9 cellular contexts compared by ENCODE assay signal in genomic region chr3:184604039-184604955, GRCh38. TPM values are rescaled to one million over a fixed set of nuclear protein-coding genes. Genes with fewer than 3 reads are reported as not detected.
DNase-seq lines count a peak whose midpoint lies in the region; ATAC-seq, FAIRE-seq and TF ChIP-seq lines count a peak whose summit lies in the region.
"Had no signal": no experiment of that assay in that cellular context is flagged by ENCODE, and none has a peak within 500 bp of the region (broad histone marks: within the 10 kb centered on the region; RNA-seq: fewer than 3 reads in every experiment).

No MANE protein-coding gene starts in this region.

- no peak overlapping the region for H2BK20ac ChIP-seq in H1 (ENCODE audit: low read length)

- peak overlapping the region; percentile 46; the same call in 1 of the 2 replicates for H2BK15ac ChIP-seq in H1 (ENCODE audit: low read length)

- H3K56ac ChIP-seq in H1 (replicated peaks; ENCODE audit: insufficient read length, low read depth, low read length), result no peak overlapping the region

- peak overlapping the region; percentile 77 to 82 for H3K4me2 ChIP-seq in H1 (ENCODE audit: insufficient read depth in 1 of 2, low read depth in 2 of 2, low read length in 2 of 2)

- TF ChIP-seq EP300 in H1 (IDR thresholded peaks at IDR 0.05; ENCODE audit: borderline replicate concordance in 1 of 2, low read depth in 2 of 2, low read length in 2 of 2), result no peak; a peak in 1 of 3 replicates
- TF ChIP-seq EP300 in upper lobe of left lung (IDR thresholded peaks at IDR 0.05), result no peak

- H3K4me3 Mint-ChIP-seq in activated T-cell treated with anti-CD3 and anti-CD28 coated beads, Interleukin-2, amount 50 U/mL, for 72 hours, result peak overlapping the region; percentile 43 to 69

- H2BK120ac ChIP-seq in H1 (replicated peaks; ENCODE audit: low read depth, low read length), result no peak overlapping the region

- peaks cover 16% of the 10 kb centered on the region; the same call in 1 of the 2 replicates for H3K23me2 ChIP-seq in H1 (ENCODE audit: low read depth, low read length)

- no peak overlapping the region for H3K14ac ChIP-seq in H1 (ENCODE audit: insufficient read length)

- no peak for TF ChIP-seq POLR2A in H1 (IDR thresholded peaks at IDR 0.05; ENCODE audit: control extremely low read depth in 1 of 2, low read depth in 2 of 2, low read length in 2 of 2)
- no peak for TF ChIP-seq POLR2A in upper lobe of left lung (IDR thresholded peaks at IDR 0.05)

- peak overlapping the region; percentile 43 for H4K8ac ChIP-seq in H1 (ENCODE audit: extremely low read depth, insufficient read depth, low read length)

- no peak overlapping the region for H4K5ac ChIP-seq in H1 (ENCODE audit: insufficient read length, low read depth, low read length)

- H3K36me3 ChIP-seq in H1 (ENCODE audit: control insufficient read depth in 2 of 4, insufficient read depth in 4 of 4, low read length in 3 of 4), result no peaks in the 10 kb centered on the region
- no peaks in the 10 kb centered on the region for H3K36me3 ChIP-seq in mucosa of descending colon (ENCODE audit: low read depth)
- no peaks in the 10 kb centered on the region for H3K36me3 ChIP-seq in upper lobe of left lung

- TF ChIP-seq CTCF in H1 (IDR thresholded peaks at IDR 0.05; ENCODE audit: control extremely low read depth in 1 of 3, insufficient read depth in 1 of 3, low read depth in 1 of 3, low read length in 3 of 3) (peak in 2 of 3 experiments; percentile 2 to 9; a peak in 2 of 4 replicates), mucosa of descending colon (IDR thresholded peaks at IDR 0.05) (no peak), upper lobe of left lung (IDR thresholded peaks at IDR 0.05) (no peak)

- H3K79me1 ChIP-seq in H1 (ENCODE audit: low read depth, low read length), result no peaks in the 10 kb centered on the region

- FAIRE-seq in H1 (lab: Jason Lieb, UNC), result peak; percentile 62

- peaks cover 1 to 2% of the 10 kb centered on the region in 2 donors for H3K36me3 Mint-ChIP-seq in activated T-cell treated with anti-CD3 and anti-CD28 coated beads, Interleukin-2, amount 50 U/mL, for 72 hours (ENCODE audit: insufficient read depth in 2 of 2)

- H3K9me3 ChIP-seq in H1 (ENCODE audit: insufficient read depth in 2 of 2, low read depth in 1 of 2, low read length in 1 of 2), result no peaks in the 10 kb centered on the region
- H3K9me3 ChIP-seq in mucosa of descending colon, result no peaks in the 10 kb centered on the region
- H3K9me3 ChIP-seq in upper lobe of left lung, result no peaks in the 10 kb centered on the region

- no peak overlapping the region for H2AFZ ChIP-seq in H1 (ENCODE audit: low read length)

- H3K27me3 Mint-ChIP-seq in activated T-cell treated with anti-CD3 and anti-CD28 coated beads, Interleukin-2, amount 50 U/mL, for 72 hours (ENCODE audit: low read depth), result peaks cover 51% of the 10 kb centered on the region

- H4K20me1 ChIP-seq in H1 (replicated peaks in 1 of 2; ENCODE audit: control insufficient read depth in 1 of 2, insufficient read depth in 2 of 2, low read length in 2 of 2), result peaks cover 2 to 10% of the 10 kb centered on the region in 2 experiments

- no peak overlapping the region for H4K91ac ChIP-seq in H1 (replicated peaks; ENCODE audit: insufficient read length, low read length)

- no peak overlapping the region for H3K27ac Mint-ChIP-seq in activated T-cell treated with anti-CD3 and anti-CD28 coated beads, Interleukin-2, amount 50 U/mL, for 72 hours

- H3K79me2 ChIP-seq in H1 (ENCODE audit: control insufficient read depth in 1 of 2, insufficient read depth in 2 of 2, low read length in 2 of 2), result no peaks in the 10 kb centered on the region

- H2AK5ac ChIP-seq in H1 (ENCODE audit: low read depth, low read length), result no peak overlapping the region

- peaks cover 41 to 81% (median 77%) of the 10 kb centered on the region in 4 experiments for H3K27me3 ChIP-seq in H1 (replicated peaks in 1 of 4; ENCODE audit: control insufficient read depth in 3 of 4, extremely low read depth in 1 of 4, insufficient read depth in 3 of 4, low read length in 3 of 4)
- peaks cover 0 to 25% (median 13%) of the 10 kb centered on the region in 4 donors for H3K27me3 ChIP-seq in upper lobe of left lung

- H3K4me3 ChIP-seq in H1 (ENCODE audit: extremely low read depth in 1 of 4, insufficient read depth in 2 of 4, low read depth in 3 of 4, low read length in 4 of 4) (peak overlapping the region; percentile 24 to 67 (median 46)), mucosa of descending colon (peak overlapping the region; percentile 9), upper lobe of left lung (peak overlapping the region in 3 of 4 donors; percentile 35 to 51 (median 49))

- H3K27ac ChIP-seq in H1 (ENCODE audit: low read depth, low read length) (no peak overlapping the region), upper lobe of left lung (peak overlapping the region in 1 of 4 donors; percentile 54)

- no peak overlapping the region for H3K23ac ChIP-seq in H1 (ENCODE audit: insufficient read length)

- no peak overlapping the region for H3K4ac ChIP-seq in H1 (replicated peaks; ENCODE audit: insufficient read length, low read depth, low read length)

- WGBS in H1 (ENCODE audit: extremely low coverage in 1 of 2, insufficient coverage in 1 of 2, insufficient read length in 1 of 2, insufficient replicate concordance in 2 of 2, low coverage in 1 of 2, low lambda C conversion rate in 2 of 2, missing lambda C conversion rate in 1 of 2), 2 experiments, result 2% methylated on average over 39 of the region's 66 CpGs; no CpG with 5 or more reads in 1 of the 2 experiments
- WGBS in upper lobe of left lung, 2 donors, result 6 to 11% methylated on average over 11 to 42 of the region's 66 CpGs

- no peak overlapping the region for H3K9ac ChIP-seq in H1 (replicated peaks in 1 of 4; ENCODE audit: extremely low read depth in 1 of 4, low read depth in 3 of 4, low read length in 3 of 4)

- CTCF ChIA-PET in H1 (lab: Charles Lee; ENCODE audit: partially characterized antibody), result interaction anchor here (0.7 to 2.6 kb wide), 28 partner anchors 9 to 174 kb away, joined by 3 to 13 read pairs (median 4); partner anchors contain the start of genes EPHB3 and MAGEF1

- H3K4me1 ChIP-seq in H1 (replicated peaks in 1 of 4; ENCODE audit: control insufficient read depth in 3 of 4, insufficient read depth in 4 of 4, low read length in 3 of 4) (peaks cover 6 to 23% (median 15%) of the 10 kb centered on the region in 4 experiments), mucosa of descending colon (ENCODE audit: low read depth) (peaks cover 17% of the 10 kb centered on the region), upper lobe of left lung (peaks cover 23 to 34% (median 33%) of the 10 kb centered on the region in 4 donors)

- POLR2A ChIA-PET in H1 (lab: Charles Lee; ENCODE audit: partially characterized antibody), result interaction anchor here (0.9 to 4.1 kb wide), 5 partner anchors 12 to 107 kb away, joined by 3 to 19 read pairs (median 4); partner anchors contain the start of gene MAGEF1

- peak overlapping the region; percentile 44; the same call in 1 of the 2 replicates for H2BK5ac ChIP-seq in H1 (ENCODE audit: low read depth, low read length)

- H3K4me1 Mint-ChIP-seq in activated T-cell treated with anti-CD3 and anti-CD28 coated beads, Interleukin-2, amount 50 U/mL, for 72 hours (ENCODE audit: low read depth), result peaks cover 35% of the 10 kb centered on the region

- intact Hi-C loops in mucosa of descending colon (cut with DNase I, micrococcal nuclease), result no loop called here

- no peak; a peak in 1 of 4 replicates for TF ChIP-seq RAD21 in H1 (IDR thresholded peaks at IDR 0.05 in 1 of 2, conservative IDR thresholded peaks at IDR 0.05 in 1 of 2; ENCODE audit: low read depth in 2 of 2, low read length in 2 of 2)

- peak overlapping the region; percentile 92; the same call in 1 of the 2 replicates for H2BK12ac ChIP-seq in H1 (ENCODE audit: low read depth, low read length)

- no peaks in the 10 kb centered on the region for H3K9me3 Mint-ChIP-seq in activated T-cell treated with anti-CD3 and anti-CD28 coated beads, Interleukin-2, amount 50 U/mL, for 72 hours

- peak in 1 of 2 donors; percentile 22 for ATAC-seq in activated T-cell treated with anti-CD3 and anti-CD28 coated beads, Interleukin-2, amount 50 U/mL, for 72 hours (replicated peaks in 1 of 2)
- ATAC-seq in mucosa of descending colon, result peak; percentile 81
- peak in 1 of 2 donors; percentile 48 for ATAC-seq in upper lobe of left lung (ENCODE audit: low FRiP score in 2 of 2)
- no peak for ATAC-seq in GM19463 (IDR thresholded peaks at IDR 0.05; ENCODE audit: unreplicated experiment)
- no peak for ATAC-seq in HG03045 (IDR thresholded peaks at IDR 0.05; ENCODE audit: unreplicated experiment)
- ATAC-seq in GM21515 (IDR thresholded peaks at IDR 0.05; ENCODE audit: unreplicated experiment), result no peak

- no peak for DNase-seq in activated T-cell treated with anti-CD3 and anti-CD28 coated beads, Interleukin-2, amount 50 U/mL, for 72 hours
- no peak for DNase-seq in activated T-cell treated with anti-CD3 and anti-CD28 coated beads, Interleukin-2, amount 50 U/mL, for 48 hours
- DNase-seq in H1 (ENCODE audit: low read depth in 1 of 2, low spot score in 2 of 2), result peak; percentile 47 to 65
- peak; percentile 47 to 61 (median 55) for DNase-seq in mucosa of descending colon
- DNase-seq in upper lobe of left lung, result peak; percentile 47 to 87
- DNase-seq: COR-L47 had no signal

- peak overlapping the region; percentile 83 for H3K18ac ChIP-seq in H1 (ENCODE audit: extremely low read depth, low read length)

TF ChIP-seq in H1, 55 proteins besides CTCF, POLR2A, EP300 and RAD21 (continues in another document):
- TF ChIP-seq PHF8 (conservative IDR thresholded peaks at IDR 0.05; ENCODE audit: low read depth, low read length), result no peak
- peak; percentile 68 for TF ChIP-seq SUZ12 (IDR thresholded peaks at IDR 0.05; ENCODE audit: low read length)
- TF ChIP-seq SIN3A (conservative IDR thresholded peaks at IDR 0.05 in 1 of 2, IDR thresholded peaks at IDR 0.05 in 1 of 2; ENCODE audit: low read depth in 1 of 2, low read length in 2 of 2), result no peak
- TF ChIP-seq RFX5 (IDR thresholded peaks at IDR 0.05; ENCODE audit: borderline replicate concordance, low read depth, low read length), result no peak
- TF ChIP-seq SP4 (IDR thresholded peaks at IDR 0.05; ENCODE audit: low read length), result no peak
- TF ChIP-seq BCL11A (IDR thresholded peaks at IDR 0.05; ENCODE audit: low read depth in 2 of 2, low read length in 2 of 2), result no peak

RNA-seq across cellular contexts. Expression of gene EPHB3, which starts 42.7 kb away (rescaled TPM):
- under 1 TPM; 0.12 to 0.50 TPM for total RNA-seq in activated T-cell treated with anti-CD3 and anti-CD28 coated beads, Interleukin-2, amount 50 U/mL, for 72 hours
- 0.80 and 0.91 TPM in 2 replicates for total RNA-seq in H1 (2021; fragmentation: NEBNext Ultra II Directional; extraction: Animal tissue kit (Norgen Biotek cat#: 25700))
- 0.41 and 0.82 TPM in 2 replicates for polyA plus RNA-seq in H1 (2011; rRNA removed)
- polyA plus RNA-seq in H1 (2011; cell fraction: cytosol; rRNA removed), result 0.61 TPM
- 1.5 TPM for polyA plus RNA-seq in H1 (2011; cell fraction: nucleus; rRNA removed)
- polyA plus RNA-seq in H1 (2012, experiment 1 of 2), result 0.83 to 1.3 TPM (median 1.0 TPM) in 4 replicates
- polyA plus RNA-seq in H1 (2012, experiment 2 of 2), result 1.2 TPM
- 0.55 TPM for polyA plus RNA-seq in H1 (2013, experiment 1 of 2)
- 0.46 TPM for polyA plus RNA-seq in H1 (2013, experiment 2 of 2)
- 0.78 and 1.8 TPM in 2 replicates for polyA minus RNA-seq in H1 (2011; rRNA and poly(A)+ RNA removed)
- polyA minus RNA-seq in H1 (2011; cell fraction: cytosol; rRNA and poly(A)+ RNA removed), result 1.8 TPM
- 0.40 TPM for polyA minus RNA-seq in H1 (2011; cell fraction: nucleus; rRNA and poly(A)+ RNA removed)
- 10 to 100 TPM; 14.1 to 57.2 (median 33.6) TPM for total RNA-seq in mucosa of descending colon
- 1 to 10 TPM; 3.1 to 10.0 (median 7.2) TPM for total RNA-seq in upper lobe of left lung

Comparison
In these comparisons a context has a peak if more than half of its experiments do, and no peak if none do; other contexts are left out.
1. DNase-seq: peak in H1 (2 of 2), mucosa of descending colon (3 of 3) and upper lobe of left lung (2 of 2); none in activated T-cell treated with anti-CD3 and anti-CD28 coated beads, Interleukin-2, amount 50 U/mL, for 72 hours (0 of 2) and activated T-cell treated with anti-CD3 and anti-CD28 coated beads, Interleukin-2, amount 50 U/mL, for 48 hours (0 of 2).
2. CTCF ChIP-seq: peak in H1 (2 of 3); none in mucosa of descending colon (single experiment) and upper lobe of left lung (0 of 6).
3. Peak in every context shown above with its lines, with median percentiles within 50 percentile points of each other: H3K4me3 ChIP-seq.